ENCODE assay signal across 27 cellular contexts in the genomic region with DNA sequence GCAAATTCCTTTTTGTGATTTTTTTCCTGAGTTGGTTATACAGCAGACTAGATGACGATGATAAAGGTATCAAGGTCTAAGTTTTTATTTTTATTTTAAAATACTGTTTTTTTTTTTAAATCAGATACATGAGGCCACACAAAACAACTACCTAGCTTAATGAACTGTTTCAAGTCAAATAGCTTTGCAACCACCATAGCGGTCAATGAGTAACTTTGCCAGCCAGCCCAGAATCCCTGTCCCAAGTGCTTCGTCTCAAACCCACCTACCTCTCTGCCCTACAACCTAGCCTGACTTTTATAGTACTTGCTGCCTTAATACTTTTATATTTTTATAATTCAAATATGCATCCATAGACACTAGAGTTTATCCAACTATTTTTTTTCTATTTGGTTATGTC.
"Had no signal": no experiment of that assay in that cellular context is flagged by ENCODE, and none has a peak within 500 bp of the region (broad histone marks: within the 10 kb centered on the region; RNA-seq: fewer than 3 reads in every experiment).

No MANE protein-coding gene starts in this region.

- H3K36me3 Mint-ChIP-seq: immature natural killer cell; mesothelial cell of epicardium; naive B cell; natural killer cell; stimulated activated naive B cell treated with anti-CD40 and anti-IgM and Interleukin-4, amounts not matched to agents 10 μg/mL and 1 μg/mL and 100 μg/mL, for 72 hours; type B pancreatic cell had no signal

- H3K9me3 ChIP-seq: left ventricle myocardium inferior, ovary, testis, thyroid gland, uterus had no signal

- H3K4me3 ChIP-seq: left ventricle myocardium inferior, lung, ovary, skin epidermis, stomach, testis, thyroid gland, uterus had no signal

- H3K27me3 ChIP-seq: ovary, stomach, testis, thyroid gland, uterus had no signal

- DNase-seq: hypothalamus; immature natural killer cell; kidney; left cardiac atrium; left ventricle myocardium inferior; mesendoderm; naive B cell; natural killer cell; ovary; retina; right cardiac atrium; stimulated activated CD4-positive, alpha-beta T cell treated with anti-CD3 and anti-CD28 coated beads, Interleukin-12 subunit alpha, Interleukin-12 subunit beta, amount 100 ng/mL, for 4 hours; stimulated activated CD4-positive, alpha-beta T cell treated with anti-CD3 and anti-CD28 coated beads, Interleukin-15, amount 100 ng/mL, for 24 hours; stimulated activated CD4-positive, alpha-beta T cell treated with anti-CD3 and anti-CD28 coated beads, Interleukin-2, amount 100 ng/mL, for 24 hours; stimulated activated CD4-positive, alpha-beta T cell treated with anti-CD3 and anti-CD28 coated beads, Interleukin-4, amount 100 ng/mL, for 1 hour; stimulated activated naive B cell treated with anti-CD40 and anti-IgM and Interleukin-4, amounts not matched to agents 10 μg/mL and 1 μg/mL and 100 μg/mL, for 72 hours; stimulated activated naive CD8-positive, alpha-beta T cell treated with anti-CD3 and anti-CD28 coated beads, Interleukin-15, Interleukin-2, amounts not matched to agents 100 U/mL and 50 U/mL, for 24 hours; stomach; testis; thyroid gland; uterus had no signal

- H3K4me3 Mint-ChIP-seq: immature natural killer cell; mesothelial cell of epicardium; naive B cell; natural killer cell; stimulated activated naive B cell treated with anti-CD40 and anti-IgM and Interleukin-4, amounts not matched to agents 10 μg/mL and 1 μg/mL and 100 μg/mL, for 72 hours; type B pancreatic cell had no signal

- H3K36me3 ChIP-seq: left ventricle myocardium inferior, ovary, stomach, thyroid gland, uterus had no signal

- H3K4me1 Mint-ChIP-seq: immature natural killer cell; mesothelial cell of epicardium; naive B cell; natural killer cell; stimulated activated naive B cell treated with anti-CD40 and anti-IgM and Interleukin-4, amounts not matched to agents 10 μg/mL and 1 μg/mL and 100 μg/mL, for 72 hours had no signal

- H3K4me1 ChIP-seq: left ventricle myocardium inferior, stomach, testis, thyroid gland, uterus had no signal

- H3K27ac ChIP-seq: left ventricle myocardium inferior, ovary, skin epidermis, stomach, testis, thyroid gland, uterus had no signal

- H3K27ac Mint-ChIP-seq: immature natural killer cell; mesothelial cell of epicardium; naive B cell; natural killer cell; progenitor cell of endocrine pancreas; stimulated activated naive B cell treated with anti-CD40 and anti-IgM and Interleukin-4, amounts not matched to agents 10 μg/mL and 1 μg/mL and 100 μg/mL, for 72 hours; type B pancreatic cell had no signal

- H3K9me3 Mint-ChIP-seq: mesothelial cell of epicardium, naive B cell, type B pancreatic cell had no signal

- ATAC-seq: left cardiac atrium; natural killer cell; right cardiac atrium; sciatic nerve; stimulated activated naive B cell treated with anti-CD40 and anti-IgM and Interleukin-4, amounts not matched to agents 10 μg/mL and 1 μg/mL and 100 μg/mL, for 72 hours; stimulated activated naive CD8-positive, alpha-beta T cell treated with anti-CD3 and anti-CD28 coated beads, Interleukin-15, Interleukin-2, amounts not matched to agents 100 U/mL and 50 U/mL, for 24 hours had no signal

- H3K27me3 Mint-ChIP-seq: naive B cell; progenitor cell of endocrine pancreas; stimulated activated naive B cell treated with anti-CD40 and anti-IgM and Interleukin-4, amounts not matched to agents 10 μg/mL and 1 μg/mL and 100 μg/mL, for 72 hours had no signal
